14 cellular contexts compared by ENCODE assay signal in the genomic region with DNA sequence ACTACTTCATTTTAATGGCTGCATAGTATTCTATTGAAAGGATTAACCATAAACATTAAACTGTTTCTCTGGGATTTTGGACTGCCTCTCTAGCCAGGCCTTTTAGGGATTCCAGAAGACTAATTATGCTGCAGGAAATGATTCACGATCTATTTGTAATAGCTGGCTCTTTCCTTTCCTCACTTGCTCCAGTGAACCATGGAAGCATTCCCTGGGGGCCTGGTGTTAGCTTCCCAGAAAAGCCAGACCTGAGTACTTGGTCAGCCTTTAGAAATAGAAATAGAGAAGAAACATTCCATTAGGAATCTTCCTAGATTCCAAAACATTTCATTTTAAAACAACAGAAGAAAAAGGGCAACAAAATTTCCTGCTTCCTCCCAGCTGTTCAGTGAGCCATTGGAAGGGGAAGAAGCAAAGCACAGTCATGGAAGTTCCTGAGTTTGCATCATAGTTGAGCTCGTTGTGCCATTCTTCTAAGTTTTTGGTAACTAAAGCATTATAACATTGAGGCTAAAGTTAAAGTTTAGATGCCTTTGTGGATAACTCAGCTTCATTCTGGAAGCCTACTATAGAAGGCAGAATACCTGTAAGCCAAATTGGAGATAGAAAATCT.
DNase-seq lines count a peak whose midpoint lies in the region; ATAC-seq, FAIRE-seq and TF ChIP-seq lines count a peak whose summit lies in the region.
"Had no signal": no experiment of that assay in that cellular context is flagged by ENCODE, and none has a peak within 500 bp of the region (broad histone marks: within the 10 kb centered on the region; RNA-seq: fewer than 3 reads in every experiment).

No MANE protein-coding gene starts in this region.

- H3K27me3 ChIP-seq in astrocyte (ENCODE audit: insufficient read depth, low read length): no peaks in the 10 kb centered on the region
- H3K27me3 ChIP-seq in gastroesophageal sphincter: no peaks in the 10 kb centered on the region
- H3K27me3 ChIP-seq: hepatocyte had no signal

- peak overlapping the region; percentile 10 for H3K4me2 ChIP-seq in astrocyte (ENCODE audit: low read length)
- H3K4me2 ChIP-seq: hepatocyte had no signal

- H3K27ac ChIP-seq in astrocyte (ENCODE audit: low read depth, low read length) (no peak overlapping the region), gastroesophageal sphincter (no peak overlapping the region)
- H3K27ac ChIP-seq: hepatocyte had no signal

- H3K36me3 ChIP-seq in astrocyte (ENCODE audit: insufficient read depth, low read length): no peaks in the 10 kb centered on the region
- H3K36me3 ChIP-seq in gastroesophageal sphincter: no peaks in the 10 kb centered on the region

- H3K4me1 ChIP-seq in astrocyte (ENCODE audit: insufficient read depth, low read length) (peaks cover 3% of the 10 kb centered on the region), gastroesophageal sphincter (no peaks in the 10 kb centered on the region)

- TF ChIP-seq EP300 in gastroesophageal sphincter (IDR thresholded peaks at IDR 0.05): no peak

- no peaks in the 10 kb centered on the region for H3K79me2 ChIP-seq in astrocyte (ENCODE audit: insufficient read depth, low read length)
- H3K79me2 ChIP-seq: hepatocyte had no signal

- H3K27me3 Mint-ChIP-seq in astrocyte (ENCODE audit: low read depth, unreplicated experiment): peaks cover 7% of the 10 kb centered on the region
- H3K27me3 Mint-ChIP-seq: central memory CD8-positive, alpha-beta T cell had no signal

- FAIRE-seq in astrocyte (lab: Jason Lieb, UNC): peak; percentile 52
- FAIRE-seq: G401.6 had no signal

- peaks cover 2% of the 10 kb centered on the region for H3K36me3 Mint-ChIP-seq in astrocyte (ENCODE audit: low read depth, unreplicated experiment)

- no peaks in the 10 kb centered on the region for H3K9me3 ChIP-seq in astrocyte (ENCODE audit: insufficient read depth, low read depth, low read length)
- H3K9me3 ChIP-seq in gastroesophageal sphincter: no peaks in the 10 kb centered on the region

- peaks cover 9% of the 10 kb centered on the region for H3K9me3 Mint-ChIP-seq in astrocyte (ENCODE audit: unreplicated experiment)

- DNase-seq in HCEC 1CT: peak; percentile 61
- peak; percentile 55 for DNase-seq in astrocyte (ENCODE audit: low read depth)
- peak; percentile 90 for DNase-seq in stromal cell of bone marrow (ENCODE audit: low read depth)
- DNase-seq in occipital lobe (lab: John Stamatoyannopoulos, UW): no peak
- no peak for DNase-seq in activated T-cell treated with anti-CD3 and anti-CD28 coated beads, Interleukin-2, amount 50 U/mL, for 48 hours
- DNase-seq in T-helper 2 cell: no peak
- DNase-seq: NCI-H2171; OCI-M1; stimulated activated CD4-positive, alpha-beta T cell treated with anti-CD3 and anti-CD28 coated beads, Interleukin-12 subunit alpha, Interleukin-12 subunit beta, amount 100 ng/mL, for 4 hours had no signal

- peak; percentile 73 for ATAC-seq in gastroesophageal sphincter
- no peak for ATAC-seq in HG02642 (IDR thresholded peaks at IDR 0.05; ENCODE audit: poor library complexity, unreplicated experiment)

- peaks cover 6% of the 10 kb centered on the region for H3K4me1 Mint-ChIP-seq in astrocyte (ENCODE audit: low read depth, unreplicated experiment)
- H3K4me1 Mint-ChIP-seq: central memory CD8-positive, alpha-beta T cell had no signal

- no peaks in the 10 kb centered on the region for H4K20me1 ChIP-seq in astrocyte (ENCODE audit: insufficient read depth, low read length)

- no peak overlapping the region for H3K4me3 ChIP-seq in astrocyte (ENCODE audit: insufficient read depth, low read depth, low read length)
- H3K4me3 ChIP-seq in gastroesophageal sphincter: no peak overlapping the region
- H3K4me3 ChIP-seq: hepatocyte had no signal

- TF ChIP-seq CTCF in astrocyte (IDR thresholded peaks at IDR 0.05; ENCODE audit: insufficient read depth, low read depth, low read length) (no peak), gastroesophageal sphincter (IDR thresholded peaks at IDR 0.05) (no peak)

- no peak for TF ChIP-seq POLR2A in gastroesophageal sphincter (IDR thresholded peaks at IDR 0.05)

- H3K27ac Mint-ChIP-seq in astrocyte (ENCODE audit: unreplicated experiment): peak overlapping the region; percentile 94

- no peak overlapping the region for H2AFZ ChIP-seq in astrocyte (ENCODE audit: low read depth, low read length)
- H2AFZ ChIP-seq: hepatocyte had no signal

- no peak overlapping the region for H3K9ac ChIP-seq in astrocyte (ENCODE audit: low read length)

- 42 to 62% methylated on average over 2 of the region's 2 CpGs for WGBS in gastroesophageal sphincter (ENCODE audit: low coverage in 1 of 2), 2 donors

- no peak overlapping the region for H3K4me3 Mint-ChIP-seq in astrocyte (ENCODE audit: unreplicated experiment)
- H3K4me3 Mint-ChIP-seq: central memory CD8-positive, alpha-beta T cell had no signal

Comparison
In these comparisons a context has a peak if more than half of its experiments do, and no peak if none do; other contexts are left out.
1. DNase-seq: peak in HCEC 1CT (single experiment), astrocyte (single experiment) and stromal cell of bone marrow (single experiment); none in occipital lobe (single experiment), activated T-cell treated with anti-CD3 and anti-CD28 coated beads, Interleukin-2, amount 50 U/mL, for 48 hours (0 of 2) and T-helper 2 cell (0 of 5).